8 cellular contexts compared by ENCODE assay signal in the genomic region with DNA sequence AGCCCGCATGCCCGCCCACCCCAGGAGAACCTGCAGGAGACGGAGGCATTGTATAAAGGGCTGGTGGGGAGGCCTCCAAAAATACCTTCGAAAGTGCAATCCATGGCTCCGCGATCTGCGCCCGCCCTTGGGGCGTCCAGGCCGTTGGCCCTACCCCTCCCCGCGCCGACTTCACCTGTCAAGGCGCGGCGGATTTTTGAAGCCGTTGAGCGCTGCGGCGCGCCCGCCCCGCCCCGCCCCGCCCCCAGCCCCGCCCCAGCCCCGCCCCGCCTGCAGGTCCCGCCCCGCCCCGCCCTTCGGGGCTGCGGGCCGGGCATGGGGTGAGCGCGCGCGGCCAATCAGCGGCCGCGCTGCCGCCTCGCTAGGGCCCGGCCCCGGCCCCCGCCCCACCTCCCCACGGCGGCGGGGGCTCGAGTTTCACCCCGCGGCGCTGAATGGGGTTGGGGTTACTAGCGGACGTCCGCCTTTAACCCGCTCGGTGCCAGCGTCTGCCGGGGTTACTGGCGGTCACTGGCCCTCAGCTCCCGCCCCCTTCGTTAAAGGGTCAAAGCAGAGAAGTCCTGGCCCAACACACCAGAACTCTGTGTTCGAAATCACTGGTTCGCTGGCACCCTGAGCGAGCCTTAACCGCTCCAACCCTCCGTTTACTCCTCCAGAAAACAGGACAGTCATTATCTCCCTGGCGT. TPM values are rescaled to one million over a fixed set of nuclear protein-coding genes. Genes with fewer than 3 reads are reported as not detected.
A peak's percentile ranks its signal among the peaks of the same experiment; 100 is the strongest.
DNase-seq lines count a peak whose midpoint lies in the region; ATAC-seq and TF ChIP-seq lines count a peak whose summit lies in the region.

No MANE protein-coding gene starts in this region.

- H3K4me3 Mint-ChIP-seq in chondrocyte (ENCODE audit: unreplicated experiment) = peak overlapping the region; percentile 71

- H3K27ac Mint-ChIP-seq in chondrocyte (ENCODE audit: unreplicated experiment) = peak overlapping the region; percentile 59

- H3K27me3 Mint-ChIP-seq in chondrocyte (ENCODE audit: low read depth) = no peaks in the 10 kb centered on the region

- H3K36me3 Mint-ChIP-seq in chondrocyte (ENCODE audit: low read depth) = peaks cover 2% of the 10 kb centered on the region

- H3K9me3 Mint-ChIP-seq in chondrocyte (ENCODE audit: low read depth) = no peaks in the 10 kb centered on the region

- TF ChIP-seq CTCF in AG09319 (IDR thresholded peaks at IDR 0.05; ENCODE audit: low read depth, low read length) (no peak), chondrocyte (IDR thresholded peaks at IDR 0.05) (no peak)

- ATAC-seq in GM18870 (IDR thresholded peaks at IDR 0.05; ENCODE audit: unreplicated experiment) (peak; percentile 45), HG03103 (IDR thresholded peaks at IDR 0.05; ENCODE audit: low read depth, unreplicated experiment) (peak; percentile 64)

- H3K4me1 Mint-ChIP-seq in chondrocyte (ENCODE audit: low read depth) = peaks cover 42% of the 10 kb centered on the region

- DNase-seq in AG09319 (ENCODE audit: extremely low read depth, low read depth) = peak; percentile 49
- DNase-seq in NCI-H345 treated with DMSO at 0.1 percent for 48 hours (lab: John Stamatoyannopoulos, UW; ENCODE audit: unreplicated experiment) = peak; percentile 48
- DNase-seq in activated CD4-positive, alpha-beta T cell treated with anti-CD3 and anti-CD28 coated beads for 1 hour = peak; percentile 56
- no peak for DNase-seq in chondrocyte (ENCODE audit: low spot score)
- DNase-seq in left kidney (ENCODE audit: low read depth, low spot score) = peak; percentile 96
- DNase-seq in stimulated activated CD4-positive, alpha-beta T cell treated with anti-CD3 and anti-CD28 coated beads, Interleukin-1b, Interleukin-23, amount 100 ng/mL, for 48 hours = peak; percentile 72

RNA-seq across cellular contexts. Expression of gene SREBF1, which starts 13.2 kb away (rescaled TPM):
- total RNA-seq in chondrocyte = 22.8 to 26.7 TPM (median 23.4 TPM) in 3 replicates
